23 cellular contexts compared by ENCODE assay signal in genomic region chr19:51316688-51317087, GRCh38. TPM values are rescaled to one million over a fixed set of nuclear protein-coding genes. Genes with fewer than 3 reads are reported as not detected.
A peak's percentile ranks its signal among the peaks of the same experiment; 100 is the strongest.
DNase-seq lines count a peak whose midpoint lies in the region; ATAC-seq and TF ChIP-seq lines count a peak whose summit lies in the region.
"Had no signal": no experiment of that assay in that cellular context is flagged by ENCODE, and none has a peak within 500 bp of the region (broad histone marks: within the 10 kb centered on the region; RNA-seq: fewer than 3 reads in every experiment).

No MANE protein-coding gene starts in this region.

- H3K36me3 ChIP-seq in GM23338 (ENCODE audit: insufficient read depth) (no peaks in the 10 kb centered on the region), H7 (replicated peaks; ENCODE audit: control insufficient read depth, insufficient read depth, low read length) (0 out of 2 replicates have a peak, but pooled peaks cover 1% of the 10 kb centered on the region)
- H3K36me3 ChIP-seq in CD8-positive, alpha-beta memory T cell (ENCODE audit: insufficient read depth, low read length), result no peaks in the 10 kb centered on the region
- H3K36me3 ChIP-seq: BE2C, BLaER1 had no signal

- H3K9me3 Mint-ChIP-seq in GM23338, result peaks cover 7% of the 10 kb centered on the region
- peaks cover 8% of the 10 kb centered on the region for H3K9me3 Mint-ChIP-seq in WTC11
- peaks cover 0 to 6% (median 2%) of the 10 kb centered on the region in 5 donors for H3K9me3 Mint-ChIP-seq in CD8-positive, alpha-beta memory T cell

- no peak overlapping the region for H3K27ac ChIP-seq in GM23338 (ENCODE audit: low read depth)
- H3K27ac ChIP-seq in CD8-positive, alpha-beta memory T cell (ENCODE audit: low read depth, low read length), result no peak overlapping the region
- H3K27ac ChIP-seq: BLaER1 had no signal

- TF ChIP-seq CTCF in GM23338 (conservative IDR thresholded peaks at IDR 0.05; ENCODE audit: low read depth in 2 of 2) (no peak), WTC11 (IDR thresholded peaks at IDR 0.05) (no peak)

- no peak overlapping the region for H3K4me2 ChIP-seq in GM23338
- H3K4me2 ChIP-seq: BLaER1 had no signal

- no peak overlapping the region for H2AFZ ChIP-seq in GM23338

- POLR2A ChIA-PET in WTC11 (lab: Charles Lee), result no interaction called here
- POLR2A ChIA-PET in CD8-positive, alpha-beta memory T cell (lab: Charles Lee), result no interaction called here

- H3K36me3 Mint-ChIP-seq in GM23338 (ENCODE audit: low read depth), result peaks cover 18% of the 10 kb centered on the region
- peaks cover 10% of the 10 kb centered on the region for H3K36me3 Mint-ChIP-seq in WTC11
- peaks cover 0 to 4% (median 0%) of the 10 kb centered on the region in 3 donors for H3K36me3 Mint-ChIP-seq in CD8-positive, alpha-beta memory T cell
- H3K36me3 Mint-ChIP-seq: CD4-positive, alpha-beta memory T cell; CD4-positive, CD25-positive, alpha-beta regulatory T cell had no signal

- CTCF ChIA-PET in WTC11 (lab: Charles Lee), result interaction anchor here (1.0 kb wide), 1 partner anchor 21 kb away, joined by 4 read pairs; no protein-coding TSS in a partner anchor
- CTCF ChIA-PET in CD8-positive, alpha-beta memory T cell (lab: Charles Lee), result no interaction called here

- H3K4me1 Mint-ChIP-seq in GM23338 (peaks cover 20% of the 10 kb centered on the region), WTC11 (peaks cover 27% of the 10 kb centered on the region)
- H3K4me1 Mint-ChIP-seq in CD8-positive, alpha-beta memory T cell, result peaks cover 3 to 10% (median 5%) of the 10 kb centered on the region in 3 donors

- H3K27me3 Mint-ChIP-seq in GM23338 (ENCODE audit: insufficient read depth, low read depth, poor library complexity), result peaks cover 11% of the 10 kb centered on the region
- H3K27me3 Mint-ChIP-seq in WTC11 (ENCODE audit: low read depth), result peaks cover 6% of the 10 kb centered on the region; the same call in 1 of the 2 replicates
- H3K27me3 Mint-ChIP-seq in CD8-positive, alpha-beta memory T cell, result peaks cover 27 to 38% of the 10 kb centered on the region in 2 donors

- ATAC-seq in GM23338 (peak; percentile 20), WTC11 (peak; percentile 65), GM19455 (IDR thresholded peaks at IDR 0.05; ENCODE audit: unreplicated experiment) (no peak), HG03280 (IDR thresholded peaks at IDR 0.05; ENCODE audit: unreplicated experiment) (no peak), GM21619 (IDR thresholded peaks at IDR 0.05; ENCODE audit: unreplicated experiment) (no peak)
- ATAC-seq: GM12878 had no signal

- H3K79me2 ChIP-seq in GM23338 (replicated peaks; ENCODE audit: insufficient read depth), result no peaks in the 10 kb centered on the region

- H3K4me3 ChIP-seq in GM23338 (no peak overlapping the region), H7 (ENCODE audit: insufficient read depth, low read depth, low read length) (no peak overlapping the region)
- no peak overlapping the region for H3K4me3 ChIP-seq in CD8-positive, alpha-beta memory T cell (ENCODE audit: low read length)
- H3K4me3 ChIP-seq: BLaER1, GM12878 had no signal

- no peak for DNase-seq in GM23338 (ENCODE audit: low spot score)
- DNase-seq in H7, result peak; percentile 76
- DNase-seq in WTC11 (ENCODE audit: low spot score), result no peak
- DNase-seq in iPS-NIHi7 (ENCODE audit: extremely low spot score), result peak; percentile 43
- no peak for DNase-seq in CD8-positive, alpha-beta memory T cell
- DNase-seq: 8988T; ACHN; BE2C; C1 segment of cervical spinal cord; Caco-2; Calu3; CD4-positive, alpha-beta memory T cell; CD4-positive, CD25-positive, alpha-beta regulatory T cell; DMS79 treated with DMSO at 0.1 percent for 48 hours; GF-D8 had no signal

- H3K27me3 ChIP-seq in GM23338 (ENCODE audit: insufficient read depth) (no peaks in the 10 kb centered on the region), H7 (ENCODE audit: control insufficient read depth, insufficient read depth, low read length) (no peaks in the 10 kb centered on the region; the same call in 1 of the 2 replicates)
- no peaks in the 10 kb centered on the region for H3K27me3 ChIP-seq in CD8-positive, alpha-beta memory T cell (ENCODE audit: insufficient read depth, low read length, poor library complexity, severe bottlenecking)
- H3K27me3 ChIP-seq: BE2C, BLaER1 had no signal

- H3K9me3 ChIP-seq in CD8-positive, alpha-beta memory T cell (ENCODE audit: low read length), result no peaks in the 10 kb centered on the region
- H3K9me3 ChIP-seq: BE2C had no signal

- H3F3A ChIP-seq in GM23338 (replicated peaks; ENCODE audit: low read depth), result no peaks in the 10 kb centered on the region

- H3K9me2 ChIP-seq in GM23338 (ENCODE audit: insufficient read depth), result no peaks in the 10 kb centered on the region

- H4K20me1 ChIP-seq in GM23338 (replicated peaks; ENCODE audit: insufficient read depth), result no peaks in the 10 kb centered on the region; the same call in 1 of the 2 replicates

- H3K4me3 Mint-ChIP-seq in GM23338 (no peak overlapping the region), WTC11 (no peak overlapping the region)
- no peak overlapping the region for H3K4me3 Mint-ChIP-seq in CD8-positive, alpha-beta memory T cell
- H3K4me3 Mint-ChIP-seq: CD14-positive monocyte; CD4-positive, alpha-beta memory T cell; CD4-positive, CD25-positive, alpha-beta regulatory T cell had no signal

- H3K27ac Mint-ChIP-seq in GM23338, result no peak overlapping the region
- H3K27ac Mint-ChIP-seq in WTC11, result no peak overlapping the region
- no peak overlapping the region for H3K27ac Mint-ChIP-seq in CD8-positive, alpha-beta memory T cell
- H3K27ac Mint-ChIP-seq: CD14-positive monocyte; CD4-positive, alpha-beta memory T cell had no signal

- peaks cover 10% of the 10 kb centered on the region for H3K4me1 ChIP-seq in GM23338 (ENCODE audit: insufficient read depth)
- H3K4me1 ChIP-seq in CD8-positive, alpha-beta memory T cell (ENCODE audit: insufficient read depth, low read length), result no peaks in the 10 kb centered on the region
- H3K4me1 ChIP-seq: Caco-2 had no signal

TF ChIP-seq in GM23338, 12 proteins besides CTCF, POLR2A, EP300 and RAD21 (continues in another document):
- TF ChIP-seq JUNB (IDR thresholded peaks at IDR 0.05; ENCODE audit: unreplicated experiment) (no peak), NANOG (IDR thresholded peaks at IDR 0.05; ENCODE audit: borderline replicate concordance) (no peak), STAT1 (IDR thresholded peaks at IDR 0.05; ENCODE audit: unreplicated experiment) (no peak), EZH2 (IDR thresholded peaks at IDR 0.05; ENCODE audit: low read depth, unreplicated experiment) (no peak), POLR2AphosphoS5 (IDR thresholded peaks at IDR 0.05; ENCODE audit: low read depth) (no peak), CREB1 (CRISPR knock-in tag; IDR thresholded peaks at IDR 0.05; ENCODE audit: low read depth) (no peak)

TF ChIP-seq in WTC11, 78 proteins besides CTCF, POLR2A, EP300 and RAD21:
- TF ChIP-seq, protein P1, sequence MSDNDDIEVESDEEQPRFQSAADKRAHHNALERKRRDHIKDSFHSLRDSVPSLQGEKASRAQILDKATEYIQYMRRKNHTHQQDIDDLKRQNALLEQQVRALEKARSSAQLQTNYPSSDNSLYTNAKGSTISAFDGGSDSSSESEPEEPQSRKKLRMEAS (CRISPR knock-in tag; IDR thresholded peaks at IDR 0.05), result no peak
- TF ChIP-seq ERG (CRISPR knock-in tag; IDR thresholded peaks at IDR 0.05) (no peak), SP1 (CRISPR knock-in tag; conservative IDR thresholded peaks at IDR 0.05) (no peak), GABPB1 (CRISPR knock-in tag; IDR thresholded peaks at IDR 0.05) (no peak)

RNA-seq across cellular contexts. Expression of gene IGLON5, which starts 5.2 kb away (rescaled TPM):
- 29.1 and 29.4 TPM in 2 replicates for total RNA-seq in GM23338 (2014; rRNA removed; shearing (Covaris generic))
- polyA plus RNA-seq in GM23338 (2016; fragmentation: Nextera tagmentation; extraction: Ambion mirVana), result 5.0 and 5.4 TPM in 2 replicates
- total RNA-seq in H7 (2014; rRNA removed; shearing (Covaris generic)), result 18.2 and 24.5 TPM in 2 replicates
- total RNA-seq in WTC11 (2021), result 41.2 to 64.1 TPM (median 60.2 TPM) in 3 replicates
- total RNA-seq in CD8-positive, alpha-beta memory T cell, result under 1 TPM; 0.09 TPM
- not detected for polyA plus RNA-seq in CD8-positive, alpha-beta memory T cell
- total RNA-seq: Caco-2; Calu3; CD4-positive, alpha-beta memory T cell; CD4-positive, CD25-positive, alpha-beta regulatory T cell; GM12878 had no signal
- polyA plus RNA-seq: AG04450; CD14-positive monocyte; CD4-positive, alpha-beta memory T cell; CD4-positive, CD25-positive, alpha-beta regulatory T cell; GM12878 had no signal

RNA-seq across cellular contexts. Expression of gene VSIG10L, which starts 25.3 kb away (rescaled TPM):
- total RNA-seq in GM23338 (2014; rRNA removed; shearing (Covaris generic)), result 8.5 and 10.4 TPM in 2 replicates
- 9.6 and 9.8 TPM in 2 replicates for polyA plus RNA-seq in GM23338 (2016; fragmentation: Nextera tagmentation; extraction: Ambion mirVana)
- total RNA-seq in H7 (2014; rRNA removed; shearing (Covaris generic)), result 9.6 and 13.2 TPM in 2 replicates
- 11.6 to 14.1 TPM (median 14.1 TPM) in 3 replicates for total RNA-seq in WTC11 (2021)
- 1 to 10 TPM; 3.3 to 3.6 TPM for total RNA-seq in CD8-positive, alpha-beta memory T cell
- polyA plus RNA-seq in CD8-positive, alpha-beta memory T cell, result 0.29 TPM

RNA-seq across cellular contexts. Expression of gene ETFB, which starts 49.5 kb away (rescaled TPM):
- total RNA-seq in GM23338 (2014; rRNA removed; shearing (Covaris generic)), result 37.3 and 42.3 TPM in 2 replicates
- 59.3 and 63.4 TPM in 2 replicates for polyA plus RNA-seq in GM23338 (2016; fragmentation: Nextera tagmentation; extraction: Ambion mirVana)
- total RNA-seq in H7 (2014; rRNA removed; shearing (Covaris generic)), result 106 and 125 TPM in 2 replicates
- 60.6 to 63.8 TPM (median 62.1 TPM) in 3 replicates for total RNA-seq in WTC11 (2021)
- 100 to 1,000 TPM; 122 to 124 TPM for total RNA-seq in CD8-positive, alpha-beta memory T cell
- polyA plus RNA-seq in CD8-positive, alpha-beta memory T cell, result 80.0 TPM

RNA-seq across cellular contexts. Expression of gene CLDND2, which starts 52.1 kb away (rescaled TPM):
- not detected in 2 replicates for total RNA-seq in GM23338 (2014; rRNA removed; shearing (Covaris generic))
- polyA plus RNA-seq in GM23338 (2016; fragmentation: Nextera tagmentation; extraction: Ambion mirVana), result 7.7 and 12.1 TPM in 2 replicates
- total RNA-seq in H7 (2014; rRNA removed; shearing (Covaris generic)), result 0.89 and 1.2 TPM in 2 replicates
- total RNA-seq in WTC11 (2021), result 1.7 to 2.1 TPM (median 1.9 TPM) in 3 replicates
- 10 to 100 TPM; 24.9 to 25.0 TPM for total RNA-seq in CD8-positive, alpha-beta memory T cell
- 1.5 TPM for polyA plus RNA-seq in CD8-positive, alpha-beta memory T cell
- total RNA-seq: A673; CD4-positive, CD25-positive, alpha-beta regulatory T cell had no signal
- polyA plus RNA-seq: AG04450; CD14-positive monocyte; CD4-positive, alpha-beta memory T cell had no signal

RNA-seq across cellular contexts. Expression of gene NKG7, which starts 55.8 kb away (rescaled TPM):
- not detected in 2 replicates for total RNA-seq in GM23338 (2014; rRNA removed; shearing (Covaris generic))
- polyA plus RNA-seq in GM23338 (2016; fragmentation: Nextera tagmentation; extraction: Ambion mirVana), result not detected in 2 replicates
- not detected in 2 replicates for total RNA-seq in H7 (2014; rRNA removed; shearing (Covaris generic))
- 0.53 to 0.63 TPM in 2 of 3 replicates, not detected in the other for total RNA-seq in WTC11 (2021)
- total RNA-seq in CD8-positive, alpha-beta memory T cell, result 100 to 1,000 TPM; 866 to 901 TPM
- polyA plus RNA-seq in CD8-positive, alpha-beta memory T cell, result 2,087 TPM
- total RNA-seq: A673, Caco-2, Calu3 had no signal
- polyA plus RNA-seq: AG04450 had no signal

Comparison
In these comparisons a context has a peak if more than half of its experiments do, and no peak if none do; other contexts are left out.
1. ATAC-seq: peak in GM23338 (single experiment) and WTC11 (single experiment); none in GM19455 (single experiment), HG03280 (single experiment) and GM21619 (single experiment).
2. DNase-seq: peak in H7 (single experiment) and iPS-NIHi7 (single experiment); none in GM23338 (single experiment), WTC11 (single experiment) and CD8-positive, alpha-beta memory T cell (0 of 5).
3. RNA of gene IGLON5, which starts 5.2 kb away (total RNA-seq): 41.2 to 64.1 TPM in WTC11, 29.1 to 29.4 TPM in GM23338 and 18.2 to 24.5 TPM in H7; 0.09 TPM in CD8-positive, alpha-beta memory T cell; every median in the first group is over 10 times any median in the second.